ENCODE assay signal across 15 cellular contexts in the genomic region with DNA sequence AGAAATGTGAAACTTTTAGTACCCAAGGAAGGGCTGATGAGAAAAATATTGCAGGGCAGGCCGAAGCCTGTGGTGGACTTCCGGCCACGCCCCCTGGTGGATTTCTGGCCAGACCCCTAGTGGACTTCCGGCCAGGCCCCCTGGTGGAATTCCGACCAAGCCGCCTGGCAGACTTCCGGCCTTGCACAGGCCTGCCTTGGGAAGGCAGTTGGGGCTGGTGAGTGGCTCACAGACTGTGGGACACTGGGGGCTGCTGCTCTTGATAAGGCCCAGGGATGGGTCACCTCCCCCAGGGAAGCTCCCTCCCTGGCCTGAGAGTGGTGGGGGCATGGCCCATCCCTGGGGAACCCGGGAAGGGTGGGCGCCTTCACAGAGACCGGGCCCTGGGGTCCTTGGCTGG.
"Had no signal": no experiment of that assay in that cellular context is flagged by ENCODE, and none has a peak within 500 bp of the region (broad histone marks: within the 10 kb centered on the region; RNA-seq: fewer than 3 reads in every experiment).

No MANE protein-coding gene starts in this region.

- H3K4me3 ChIP-seq: ascending aorta, breast epithelium, heart right ventricle, ovary had no signal

- H3K4me1 Mint-ChIP-seq: activated naive CD4-positive, alpha-beta T cell treated with anti-CD3 and anti-CD28 coated beads, Interleukin-2, amount 10 ng/mL, durations not matched to agents 7 days and 5 days; activated T-helper 17 cell treated with anti-CD3 and anti-CD28 coated beads, Interleukin-2, amount 50 U/mL, for 72 hours had no signal

- H3K9me3 Mint-ChIP-seq: activated naive CD4-positive, alpha-beta T cell treated with anti-CD3 and anti-CD28 coated beads, Interleukin-2, amount 10 ng/mL, durations not matched to agents 7 days and 5 days; activated T-helper 17 cell treated with anti-CD3 and anti-CD28 coated beads, Interleukin-2, amount 50 U/mL, for 72 hours; effector memory CD8-positive, alpha-beta T cell had no signal

- H3K36me3 ChIP-seq: ascending aorta, breast epithelium, heart right ventricle, ovary had no signal

- ATAC-seq: activated T-helper 17 cell treated with anti-CD3 and anti-CD28 coated beads, Interleukin-2, amount 50 U/mL, for 72 hours; effector memory CD8-positive, alpha-beta T cell; heart right ventricle; left lobe of liver had no signal

- H3K27ac Mint-ChIP-seq: activated naive CD4-positive, alpha-beta T cell treated with anti-CD3 and anti-CD28 coated beads, Interleukin-2, amount 10 ng/mL, durations not matched to agents 7 days and 5 days; activated T-helper 17 cell treated with anti-CD3 and anti-CD28 coated beads, Interleukin-2, amount 50 U/mL, for 72 hours; effector memory CD8-positive, alpha-beta T cell had no signal

- H3K27me3 Mint-ChIP-seq: activated T-helper 17 cell treated with anti-CD3 and anti-CD28 coated beads, Interleukin-2, amount 50 U/mL, for 72 hours had no signal

- DNase-seq: activated CD4-positive, alpha-beta T cell treated with anti-CD3 and anti-CD28 coated beads, Interleukin-2, amount 50 U/mL, for 48 hours; activated naive CD4-positive, alpha-beta T cell treated with anti-CD3 and anti-CD28 coated beads, Interleukin-2, amount 10 ng/mL, durations not matched to agents 7 days and 5 days; cerebellar nuclear complex; effector memory CD8-positive, alpha-beta T cell; heart right ventricle; islet precursor cell; midbrain; ovary; stimulated activated CD4-positive, alpha-beta T cell treated with anti-CD3 and anti-CD28 coated beads, Interleukin-1b, Interleukin-23, amount 100 ng/mL, for 48 hours had no signal

- H3K4me3 Mint-ChIP-seq: activated naive CD4-positive, alpha-beta T cell treated with anti-CD3 and anti-CD28 coated beads, Interleukin-2, amount 10 ng/mL, durations not matched to agents 7 days and 5 days; activated T-helper 17 cell treated with anti-CD3 and anti-CD28 coated beads, Interleukin-2, amount 50 U/mL, for 72 hours; effector memory CD8-positive, alpha-beta T cell; neural crest cell had no signal

- FAIRE-seq: frontal cortex had no signal

- H3K27ac ChIP-seq: ascending aorta, breast epithelium, heart right ventricle, ovary had no signal

- H3K9me3 ChIP-seq: ascending aorta, breast epithelium, ovary had no signal

- H3K27me3 ChIP-seq: ascending aorta, breast epithelium, ovary had no signal

- H3K36me3 Mint-ChIP-seq: activated naive CD4-positive, alpha-beta T cell treated with anti-CD3 and anti-CD28 coated beads, Interleukin-2, amount 10 ng/mL, durations not matched to agents 7 days and 5 days had no signal

- H3K4me1 ChIP-seq: ascending aorta, breast epithelium, heart right ventricle had no signal
